In genomic region chr4:53809816-53810215, GRCh38 we compare ENCODE assay signal across 6 cellular contexts.
"Had no signal": no experiment of that assay in that cellular context is flagged by ENCODE, and none has a peak within 500 bp of the region (broad histone marks: within the 10 kb centered on the region; RNA-seq: fewer than 3 reads in every experiment).

No MANE protein-coding gene starts in this region.

- H3K4me3 Mint-ChIP-seq: IgD-negative memory B cell had no signal

- H3K27me3 Mint-ChIP-seq: IgD-negative memory B cell had no signal

- H3K27ac ChIP-seq: KMS-11 had no signal

- H3K4me2 ChIP-seq: KMS-11 had no signal

- H3K4me1 Mint-ChIP-seq: IgD-negative memory B cell had no signal

- H3K9ac ChIP-seq: KMS-11 had no signal

- H3K9me3 Mint-ChIP-seq: IgD-negative memory B cell had no signal

- H3K27ac Mint-ChIP-seq: IgD-negative memory B cell had no signal

- DNase-seq: GOT3, H7, HCEC 1CT, KBM-7 had no signal
